20 cellular contexts compared by ENCODE assay signal in genomic region chr15:70765504-70766281, GRCh38. TPM values are rescaled to one million over a fixed set of nuclear protein-coding genes. Genes with fewer than 3 reads are reported as not detected.
DNase-seq lines count a peak whose midpoint lies in the region; ATAC-seq and TF ChIP-seq lines count a peak whose summit lies in the region.
"Had no signal": no experiment of that assay in that cellular context is flagged by ENCODE, and none has a peak within 500 bp of the region (broad histone marks: within the 10 kb centered on the region; RNA-seq: fewer than 3 reads in every experiment).

No MANE protein-coding gene starts in this region.

- H3K27ac ChIP-seq in brain microvascular endothelial cell = peak overlapping the region; percentile 96
- H3K27ac ChIP-seq: esophagus muscularis mucosa, lower lobe of right lung, neutrophil had no signal

- no peak for TF ChIP-seq CTCF in brain microvascular endothelial cell (IDR thresholded peaks at IDR 0.05; ENCODE audit: low read depth, low read length, missing control alignments)

- in situ Hi-C loops in brain microvascular endothelial cell (cut with HindIII; ENCODE audit: low pct_ligation_motif_present, low sequenced_read_pairs) = no loop called here

- H3K27me3 ChIP-seq in brain microvascular endothelial cell (replicated peaks) = no peaks in the 10 kb centered on the region
- H3K27me3 ChIP-seq: esophagus muscularis mucosa had no signal

- no peak overlapping the region for H3K4me3 ChIP-seq in brain microvascular endothelial cell (ENCODE audit: low read depth, low read length)
- H3K4me3 ChIP-seq: esophagus muscularis mucosa, K562, lower lobe of right lung had no signal

- no peak for ATAC-seq in GM19324 (IDR thresholded peaks at IDR 0.05; ENCODE audit: low FRiP score, unreplicated experiment)
- ATAC-seq: K562, lower lobe of right lung had no signal

- peak; percentile 16 for DNase-seq in AG08396 (ENCODE audit: low spot score)
- DNase-seq in GM04504 (ENCODE audit: low read depth) = peak; percentile 61
- DNase-seq in brain microvascular endothelial cell = peak; percentile 86
- peak; percentile 83 for DNase-seq in myocyte (ENCODE audit: low read depth)
- no peak for DNase-seq in NCI-H69 (lab: John Stamatoyannopoulos, UW)
- DNase-seq in GM19240 (ENCODE audit: insufficient read length, low spot score) = no peak
- DNase-seq in iPS-NIHi11 (ENCODE audit: low spot score) = no peak
- DNase-seq: activated B cell treated with CpG ODN at 0.5 μM for 24 hours; activated effector memory CD4-positive, alpha-beta T cell treated with Interleukin-2 at 50 U/mL for 16 hours; anterior cingulate cortex; DMS53; lower lobe of right lung; NCI-H1436; NCI-H82; stimulated activated naive CD4-positive, alpha-beta T cell; T-helper 1 cell had no signal

- peaks cover 3% of the 10 kb centered on the region for H3K36me3 ChIP-seq in brain microvascular endothelial cell (replicated peaks)
- H3K36me3 ChIP-seq: esophagus muscularis mucosa, lower lobe of right lung, neutrophil had no signal

RNA-seq across cellular contexts. Expression of gene UACA, which starts 2.3 kb away (rescaled TPM):
- 31.5 and 45.4 TPM in 2 replicates for total RNA-seq in myocyte
- polyA plus RNA-seq in myocyte (2012) = 61.8 TPM

Comparison
In these comparisons a context has a peak if more than half of its experiments do, and no peak if none do; other contexts are left out.
1. DNase-seq: peak in AG08396 (single experiment), GM04504 (single experiment), brain microvascular endothelial cell (single experiment) and myocyte (single experiment); none in NCI-H69 (single experiment), GM19240 (single experiment) and iPS-NIHi11 (single experiment).